ENCODE assay signal across 12 cellular contexts in genomic region chr4:104772849-104773248, GRCh38.
DNase-seq lines count a peak whose midpoint lies in the region; ATAC-seq, FAIRE-seq and TF ChIP-seq lines count a peak whose summit lies in the region.
"Had no signal": no experiment of that assay in that cellular context is flagged by ENCODE, and none has a peak within 500 bp of the region (broad histone marks: within the 10 kb centered on the region; RNA-seq: fewer than 3 reads in every experiment).

No MANE protein-coding gene starts in this region.

- DNase-seq in frontal cortex (ENCODE audit: low spot score in 2 of 2) (no peak), pancreas (no peak)
- no peak for DNase-seq in activated CD4-positive, CD25-positive, alpha-beta regulatory T cell (lab: John Stamatoyannopoulos, UW)
- DNase-seq in stimulated activated naive CD8-positive, alpha-beta T cell treated with anti-CD3 and anti-CD28 coated beads, Interleukin-15, Interleukin-2, amounts not matched to agents 100 U/mL and 50 U/mL, for 24 hours = no peak
- DNase-seq: activated B cell treated with CpG ODN at 0.5 μM for 24 hours, DMS79, mammary epithelial cell, retina had no signal

- no peaks in the 10 kb centered on the region for H3K27me3 ChIP-seq in pancreas
- H3K27me3 ChIP-seq: vagina had no signal

- no peaks in the 10 kb centered on the region for H3K9me3 ChIP-seq in pancreas
- H3K9me3 ChIP-seq: vagina had no signal

- H3K4me3 ChIP-seq in pancreas = no peak overlapping the region
- H3K4me3 ChIP-seq: vagina had no signal

- ATAC-seq in GM18907 (IDR thresholded peaks at IDR 0.05; ENCODE audit: unreplicated experiment) = peak; percentile 76
- peak; percentile 87 for ATAC-seq in GM21723 (IDR thresholded peaks at IDR 0.05; ENCODE audit: unreplicated experiment)
- ATAC-seq in HG03175 (IDR thresholded peaks at IDR 0.05; ENCODE audit: unreplicated experiment) = peak; percentile 67
- no peak for ATAC-seq in pancreas
- no peak for ATAC-seq in stimulated activated naive CD8-positive, alpha-beta T cell treated with anti-CD3 and anti-CD28 coated beads, Interleukin-15, Interleukin-2, amounts not matched to agents 100 U/mL and 50 U/mL, for 24 hours

- H3K36me3 ChIP-seq in pancreas = no peaks in the 10 kb centered on the region
- H3K36me3 ChIP-seq: vagina had no signal

- intact Hi-C loops in pancreas (cut with DNase I) = no loop called here

- WGBS in pancreas, 2 donors = 78 to 90% methylated on average over 1 of the region's 1 CpG

- TF ChIP-seq CTCF in pancreas (IDR thresholded peaks at IDR 0.05) = no peak

- H3K27ac ChIP-seq in pancreas = no peak overlapping the region
- H3K27ac ChIP-seq: vagina had no signal

- H3K4me1 ChIP-seq in pancreas = no peaks in the 10 kb centered on the region
- H3K4me1 ChIP-seq: vagina had no signal

- FAIRE-seq in frontal cortex (lab: Jason Lieb, UNC) (peak; percentile 63), pancreas (lab: Jason Lieb, UNC) (no peak)

Comparison
In these comparisons a context has a peak if more than half of its experiments do, and no peak if none do; other contexts are left out.
1. ATAC-seq: peak in GM18907 (single experiment), GM21723 (single experiment) and HG03175 (single experiment); none in pancreas (0 of 4) and stimulated activated naive CD8-positive, alpha-beta T cell treated with anti-CD3 and anti-CD28 coated beads, Interleukin-15, Interleukin-2, amounts not matched to agents 100 U/mL and 50 U/mL, for 24 hours (single experiment).